In the genomic region with DNA sequence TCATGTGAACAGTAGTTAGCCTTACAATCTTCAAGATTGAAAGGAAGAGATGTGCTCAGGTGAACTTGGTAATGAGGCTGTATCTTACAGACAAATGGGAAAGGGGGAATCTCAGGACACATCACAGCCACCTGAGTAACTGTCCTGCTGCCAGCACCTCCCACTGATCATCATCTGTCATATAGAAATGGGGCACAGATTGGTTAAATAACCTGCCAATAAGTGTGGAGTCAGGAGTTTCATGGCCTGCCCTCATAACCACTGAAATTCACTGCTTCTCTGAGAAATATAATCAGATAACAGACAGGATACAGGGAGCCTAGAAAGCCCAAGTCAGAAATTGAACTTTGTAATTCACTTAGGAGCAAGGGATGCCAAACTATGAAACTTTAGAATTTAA, we compare ENCODE assay signal across 30 cellular contexts.
"Had no signal": no experiment of that assay in that cellular context is flagged by ENCODE, and none has a peak within 500 bp of the region (broad histone marks: within the 10 kb centered on the region; RNA-seq: fewer than 3 reads in every experiment).

No MANE protein-coding gene starts in this region.

- DNase-seq: activated CD4-positive, alpha-beta memory T cell treated with anti-CD3 and anti-CD28 coated beads for 36 hours; activated CD4-positive, alpha-beta T cell treated with anti-CD3 and anti-CD28 coated beads for 36 hours; activated CD4-positive, alpha-beta T cell treated with anti-CD3 and anti-CD28 coated beads, Interleukin-2, amount 10 ng/mL, durations not matched to agents 24 days and 14 days; activated CD4-positive, CD25-positive, alpha-beta regulatory T cell; activated CD4-positive, CD25-positive, alpha-beta regulatory T cell treated with anti-CD3 and anti-CD28 coated beads, Interleukin-2, amount 50 U/mL, for 72 hours; activated CD8-positive, alpha-beta memory T cell treated with anti-CD3 and anti-CD28 coated beads, Interleukin-2, amount 10 ng/mL, durations not matched to agents 7 days and 5 days; activated CD8-positive, alpha-beta memory T cell treated with anti-CD3 and anti-CD28 coated beads, Interleukin-2, amount 50 U/mL, for 4 hours; activated CD8-positive, alpha-beta T cell treated with anti-CD3 and anti-CD28 coated beads, Interleukin-2, amount 10 ng/mL, durations not matched to agents 7 days and 5 days; activated effector memory CD4-positive, alpha-beta T cell treated with anti-CD3 and anti-CD28 coated beads, Interleukin-2, amount 50 U/mL, for 16 hours; activated naive CD4-positive, alpha-beta T cell treated with anti-CD3 and anti-CD28 coated beads for 36 hours; activated naive CD8-positive, alpha-beta T cell treated with anti-CD3 and anti-CD28 coated beads for 36 hours; activated naive CD8-positive, alpha-beta T cell treated with anti-CD3 and anti-CD28 coated beads, Interleukin-2, amount 50 U/mL, for 24 hours; activated T-cell treated with anti-CD3 and anti-CD28 coated beads, Interleukin-2, amount 50 U/mL, for 1 hour; activated T-cell treated with anti-CD3 and anti-CD28 coated beads, Interleukin-2, amount 50 U/mL, for 48 hours; adrenal gland; amygdala; aorta; body of pancreas; cortex of kidney; dermis blood vessel endothelial cell; effector CD4-positive, alpha-beta T cell; effector memory CD8-positive, alpha-beta T cell; erythroblast; foreskin keratinocyte; gastrocnemius medialis; glutamatergic neuron; heart left ventricle; T-helper 17 cell; T1000 had no signal

- H3K27ac ChIP-seq: adrenal gland, body of pancreas, esophagus muscularis mucosa, foreskin keratinocyte, gastrocnemius medialis, heart left ventricle had no signal

- H3K4me3 ChIP-seq: adrenal gland, body of pancreas, esophagus muscularis mucosa, gastrocnemius medialis, heart left ventricle had no signal

- H3K9me3 ChIP-seq: adrenal gland, body of pancreas, esophagus muscularis mucosa, gastrocnemius medialis, heart left ventricle had no signal

- H3K4me1 ChIP-seq: adrenal gland, body of pancreas, esophagus muscularis mucosa, foreskin keratinocyte, gastrocnemius medialis, heart left ventricle had no signal

- H3K36me3 ChIP-seq: adrenal gland, esophagus muscularis mucosa, gastrocnemius medialis, heart left ventricle had no signal

- ATAC-seq: activated CD4-positive, alpha-beta T cell treated with anti-CD3 and anti-CD28 coated beads for 36 hours; activated CD8-positive, alpha-beta memory T cell treated with anti-CD3 and anti-CD28 coated beads, Interleukin-2, amount 10 ng/mL, durations not matched to agents 7 days and 5 days; activated CD8-positive, alpha-beta T cell treated with anti-CD3 and anti-CD28 coated beads, Interleukin-2, amount 10 ng/mL, durations not matched to agents 7 days and 5 days; activated naive CD8-positive, alpha-beta T cell treated with anti-CD3 and anti-CD28 coated beads, Interleukin-2, amount 50 U/mL, for 24 hours; body of pancreas; effector memory CD8-positive, alpha-beta T cell; foreskin keratinocyte; gastrocnemius medialis; heart left ventricle; T-helper 17 cell had no signal

- H3K27me3 ChIP-seq: adrenal gland, body of pancreas, esophagus muscularis mucosa, foreskin keratinocyte, gastrocnemius medialis, heart left ventricle had no signal
